In the genomic region with DNA sequence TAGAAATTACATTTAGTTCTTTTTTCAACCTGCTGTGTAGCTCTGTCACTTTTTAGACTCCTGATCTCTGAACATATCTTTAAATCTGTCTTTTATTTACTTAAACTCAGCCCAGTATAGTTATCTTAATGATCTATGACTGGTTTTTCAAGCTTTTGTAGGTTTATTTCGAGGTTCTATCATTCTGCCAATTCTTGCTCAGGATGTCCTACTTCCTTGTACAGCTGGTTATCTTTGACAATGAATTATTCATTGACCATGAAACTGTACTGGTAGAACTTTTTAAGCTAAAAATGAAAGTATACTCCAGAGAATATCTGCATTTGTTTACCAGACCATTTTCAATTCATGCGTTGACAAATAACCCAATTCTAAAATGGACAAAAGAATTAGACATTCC, we compare ENCODE assay signal across 21 cellular contexts. TPM values are rescaled to one million over a fixed set of nuclear protein-coding genes. Genes with fewer than 3 reads are reported as not detected.
DNase-seq lines count a peak whose midpoint lies in the region; ATAC-seq and TF ChIP-seq lines count a peak whose summit lies in the region.
"Had no signal": no experiment of that assay in that cellular context is flagged by ENCODE, and none has a peak within 500 bp of the region (broad histone marks: within the 10 kb centered on the region; RNA-seq: fewer than 3 reads in every experiment).

No MANE protein-coding gene starts in this region.

- H3K27ac Mint-ChIP-seq in CD4-positive, CD25-positive, alpha-beta regulatory T cell, result peak overlapping the region in 2 of 3 donors; percentile 34 to 54
- no peak overlapping the region for H3K27ac Mint-ChIP-seq in Caco-2 (ENCODE audit: unreplicated experiment)
- H3K27ac Mint-ChIP-seq: dendritic cell treated with granulocyte-macrophage colony-stimulating factor and Interleukin-4, amounts not matched to agents 40 ng/mL and 50 ng/mL, for 4 days had no signal

- no peaks in the 10 kb centered on the region for H3K36me3 ChIP-seq in CD4-positive, CD25-positive, alpha-beta regulatory T cell (ENCODE audit: control insufficient read depth, insufficient read depth, low read length)
- no peaks in the 10 kb centered on the region for H3K36me3 ChIP-seq in Caco-2 (ENCODE audit: control insufficient read depth, insufficient read depth, low read length)
- H3K36me3 ChIP-seq in mucosa of descending colon (ENCODE audit: low read depth), result no peaks in the 10 kb centered on the region
- H3K36me3 ChIP-seq: brain microvascular endothelial cell, gastrocnemius medialis, SJCRH30 had no signal

- intact Hi-C loops in Caco-2 (cut with micrococcal nuclease; ENCODE audit: unreplicated experiment) (no loop called here), mucosa of descending colon (cut with DNase I, micrococcal nuclease) (no loop called here)

- H3K4me1 Mint-ChIP-seq in CD4-positive, CD25-positive, alpha-beta regulatory T cell, result peaks cover 46 to 67% (median 51%) of the 10 kb centered on the region in 4 donors
- peaks cover 27% of the 10 kb centered on the region for H3K4me1 Mint-ChIP-seq in Caco-2 (ENCODE audit: low read depth, unreplicated experiment)

- no peaks in the 10 kb centered on the region for H3K27me3 Mint-ChIP-seq in CD4-positive, CD25-positive, alpha-beta regulatory T cell
- H3K27me3 Mint-ChIP-seq in Caco-2 (ENCODE audit: insufficient read depth, unreplicated experiment), result no peaks in the 10 kb centered on the region

- H3K27ac ChIP-seq in CD4-positive, CD25-positive, alpha-beta regulatory T cell (ENCODE audit: insufficient read depth, low read length, poor library complexity, severe bottlenecking), result no peak overlapping the region
- H3K27ac ChIP-seq in VCaP, result peak overlapping the region; percentile 99
- H3K27ac ChIP-seq: brain microvascular endothelial cell, gastrocnemius medialis, SJCRH30 had no signal

- H3K9me3 Mint-ChIP-seq in CD4-positive, CD25-positive, alpha-beta regulatory T cell, result peaks cover 0 to 6% (median 2%) of the 10 kb centered on the region in 7 donors
- H3K9me3 Mint-ChIP-seq in Caco-2 (ENCODE audit: unreplicated experiment), result peaks cover 27% of the 10 kb centered on the region
- H3K9me3 Mint-ChIP-seq: dendritic cell treated with granulocyte-macrophage colony-stimulating factor and Interleukin-4, amounts not matched to agents 40 ng/mL and 50 ng/mL, for 4 days had no signal

- peaks cover 16% of the 10 kb centered on the region for H3K36me3 Mint-ChIP-seq in CD4-positive, CD25-positive, alpha-beta regulatory T cell
- H3K36me3 Mint-ChIP-seq in Caco-2 (ENCODE audit: insufficient read depth, unreplicated experiment), result peaks cover 5% of the 10 kb centered on the region

- TF ChIP-seq CTCF in Caco-2 (IDR thresholded peaks at IDR 0.05; ENCODE audit: insufficient read depth in 1 of 2, low read depth in 1 of 2, low read length in 1 of 2, severe bottlenecking in 1 of 2, unreplicated experiment in 1 of 2), result no peak
- TF ChIP-seq CTCF in VCaP (conservative IDR thresholded peaks at IDR 0.05), result no peak
- TF ChIP-seq CTCF in mucosa of descending colon (IDR thresholded peaks at IDR 0.05), result no peak

- CTCF ChIA-PET in Caco-2 (lab: Charles Lee), result interaction anchor here (1.0 kb wide), 1 partner anchor 49 kb away, joined by 3 read pairs; no protein-coding TSS in a partner anchor

- no peak for ATAC-seq in CD4-positive, CD25-positive, alpha-beta regulatory T cell (ENCODE audit: low read depth in 2 of 2)
- ATAC-seq in mucosa of descending colon (peak; percentile 80), HG02970 (IDR thresholded peaks at IDR 0.05; ENCODE audit: low FRiP score, unreplicated experiment) (no peak)
- ATAC-seq: activated CD4-positive, CD25-positive, alpha-beta regulatory T cell treated with anti-CD3 and anti-CD28 coated beads, Interleukin-2, amount 50 U/mL, for 24 hours; gastrocnemius medialis had no signal

- POLR2A ChIA-PET in Caco-2 (lab: Charles Lee), result no interaction called here

- peak overlapping the region in 1 of 4 donors; percentile 21 for H3K4me3 Mint-ChIP-seq in CD4-positive, CD25-positive, alpha-beta regulatory T cell
- peak overlapping the region; percentile 34 for H3K4me3 Mint-ChIP-seq in Caco-2 (ENCODE audit: unreplicated experiment)
- H3K4me3 Mint-ChIP-seq: dendritic cell treated with granulocyte-macrophage colony-stimulating factor and Interleukin-4, amounts not matched to agents 40 ng/mL and 50 ng/mL, for 4 days had no signal

- H3K4me3 ChIP-seq in CD4-positive, CD25-positive, alpha-beta regulatory T cell (ENCODE audit: low read depth, low read length), result no peak overlapping the region
- H3K4me3 ChIP-seq in Caco-2 (ENCODE audit: low read depth, low read length), result no peak overlapping the region
- no peak overlapping the region for H3K4me3 ChIP-seq in mucosa of descending colon
- H3K4me3 ChIP-seq: gastrocnemius medialis, SJCRH30 had no signal

- no peaks in the 10 kb centered on the region for H3K27me3 ChIP-seq in CD4-positive, CD25-positive, alpha-beta regulatory T cell (ENCODE audit: control insufficient read depth, insufficient read depth, low read length)
- no peaks in the 10 kb centered on the region for H3K27me3 ChIP-seq in Caco-2 (replicated peaks; ENCODE audit: control insufficient read depth, insufficient read depth, low read length)

- DNase-seq in CD4-positive, CD25-positive, alpha-beta regulatory T cell, result no peak
- no peak for DNase-seq in Caco-2
- DNase-seq in mucosa of descending colon, result no peak
- no peak for DNase-seq in dermis blood vessel endothelial cell
- no peak for DNase-seq in superior temporal gyrus (ENCODE audit: extremely low spot score)
- DNase-seq in NCI-H2196 (lab: John Stamatoyannopoulos, UW; ENCODE audit: unreplicated experiment), result no peak
- DNase-seq: activated naive CD4-positive, alpha-beta T cell treated with anti-CD3 and anti-CD28 coated beads, Interleukin-2, amount 50 U/mL, for 16 hours; brain microvascular endothelial cell; gastrocnemius medialis; GDM1; HCEC 1CT; MV-4-11; NCI-H2029 treated with DMSO at 0.1 percent for 48 hours; NCI-H524; SJCRH30; stimulated activated CD4-positive, alpha-beta T cell treated with anti-CD3 and anti-CD28 coated beads, Interleukin-4, amount 100 ng/mL, for 1 hour; substantia nigra had no signal

- no peaks in the 10 kb centered on the region for H3K4me1 ChIP-seq in CD4-positive, CD25-positive, alpha-beta regulatory T cell (ENCODE audit: control insufficient read depth, insufficient read depth, low read length, poor library complexity, severe bottlenecking)
- H3K4me1 ChIP-seq in Caco-2 (peaks cover 21% of the 10 kb centered on the region), mucosa of descending colon (ENCODE audit: low read depth) (peaks cover 8% of the 10 kb centered on the region)
- H3K4me1 ChIP-seq: gastrocnemius medialis had no signal

- BruUV-seq in Caco-2 (replicated peaks; lab: Mats Ljungman, UMichigan), result no TSS peak

- no peaks in the 10 kb centered on the region for H3K9me3 ChIP-seq in CD4-positive, CD25-positive, alpha-beta regulatory T cell (ENCODE audit: control insufficient read depth in 2 of 2, low read length in 2 of 2)
- H3K9me3 ChIP-seq in Caco-2 (no peaks in the 10 kb centered on the region), mucosa of descending colon (no peaks in the 10 kb centered on the region)
- H3K9me3 ChIP-seq: gastrocnemius medialis, SJCRH30 had no signal

RNA-seq across cellular contexts. Expression of gene TC2N, which starts 37.8 kb away (rescaled TPM):
- total RNA-seq in CD4-positive, CD25-positive, alpha-beta regulatory T cell, result 138 TPM
- polyA plus RNA-seq in CD4-positive, CD25-positive, alpha-beta regulatory T cell, result 100 to 1,000 TPM in 1 of 4 donors, 10 to 100 TPM in 3; 68.8 to 113 (median 93.1) TPM
- total RNA-seq in Caco-2 (2022) (30.6 and 31.0 TPM in 2 replicates), mucosa of descending colon (10 to 100 TPM; 39.0 to 75.1 (median 63.6) TPM), dermis blood vessel endothelial cell (16.8 and 24.2 TPM in 2 replicates)
